ENCODE assay signal across 15 cellular contexts in the genomic region with DNA sequence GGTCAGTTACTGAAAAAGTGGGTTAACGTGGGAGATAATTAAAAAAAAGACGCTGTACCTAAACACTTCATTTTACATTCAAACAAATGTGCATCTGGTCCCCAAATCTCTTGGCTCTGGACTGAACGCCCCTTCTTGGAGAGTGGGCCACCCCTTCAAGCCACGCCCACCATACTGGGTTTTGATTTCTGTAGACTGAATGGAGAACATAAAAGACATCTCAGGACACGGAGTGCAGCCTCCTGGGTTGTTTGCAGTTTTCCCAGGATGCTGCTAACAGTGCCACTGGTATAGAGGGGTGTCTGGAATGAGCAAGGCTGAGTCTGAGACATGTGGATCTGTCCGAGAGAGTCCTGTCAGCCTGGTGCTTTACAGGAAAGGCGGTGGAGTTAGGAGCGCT. TPM values are rescaled to one million over a fixed set of nuclear protein-coding genes. Genes with fewer than 3 reads are reported as not detected.
DNase-seq lines count a peak whose midpoint lies in the region; FAIRE-seq and TF ChIP-seq lines count a peak whose summit lies in the region.
"Had no signal": no experiment of that assay in that cellular context is flagged by ENCODE, and none has a peak within 500 bp of the region (broad histone marks: within the 10 kb centered on the region; RNA-seq: fewer than 3 reads in every experiment).

No MANE protein-coding gene starts in this region.

- H3K27ac ChIP-seq in WERI-Rb-1 (no peak overlapping the region), kidney (ENCODE audit: low read depth in 2 of 2, low read length in 2 of 2) (no peak overlapping the region), stomach (no peak overlapping the region)
- H3K27ac ChIP-seq: 22Rv1, BLaER1, HL-60 had no signal

- no peak for TF ChIP-seq POLR2A in stomach (IDR thresholded peaks at IDR 0.05)

- H3K27me3 ChIP-seq in WERI-Rb-1 (ENCODE audit: insufficient read depth, low read depth, severe bottlenecking) (no peaks in the 10 kb centered on the region), stomach (no peaks in the 10 kb centered on the region)
- H3K27me3 ChIP-seq: BLaER1 had no signal

- no peak overlapping the region for H3K9ac ChIP-seq in kidney (ENCODE audit: low read length in 2 of 2)
- H3K9ac ChIP-seq: BLaER1 had no signal

- H3K36me3 ChIP-seq in WERI-Rb-1, result peaks cover 73% of the 10 kb centered on the region
- peaks cover 0 to 3% of the 10 kb centered on the region in 2 donors for H3K36me3 ChIP-seq in kidney (ENCODE audit: control insufficient read depth in 1 of 2, insufficient read depth in 2 of 2, low read length in 2 of 2)
- H3K36me3 ChIP-seq in stomach, result peaks cover 5 to 67% (median 54%) of the 10 kb centered on the region in 4 donors

- 93 to 95% (median 94%) methylated on average over 8 of the region's 8 CpGs for WGBS in stomach, 5 donors

- TF ChIP-seq CTCF in WERI-Rb-1 (IDR thresholded peaks at IDR 0.05; ENCODE audit: low read depth, low read length), result no peak
- TF ChIP-seq CTCF in kidney (IDR thresholded peaks at IDR 0.05; ENCODE audit: borderline replicate concordance, extremely low read depth, insufficient read depth), result no peak
- TF ChIP-seq CTCF in stomach (IDR thresholded peaks at IDR 0.05), result no peak

- H3K4me1 ChIP-seq in kidney (ENCODE audit: control insufficient read depth in 1 of 2, insufficient read depth in 1 of 2, low read depth in 1 of 2, low read length in 2 of 2) (no peaks in the 10 kb centered on the region), stomach (peaks cover 0 to 4% (median 0%) of the 10 kb centered on the region in 4 donors)
- H3K4me1 ChIP-seq: BLaER1 had no signal

- H3K9me3 ChIP-seq in WERI-Rb-1 (ENCODE audit: severe bottlenecking) (peaks cover 4% of the 10 kb centered on the region), kidney (ENCODE audit: control insufficient read depth in 1 of 2, low read length in 2 of 2) (no peaks in the 10 kb centered on the region), stomach (no peaks in the 10 kb centered on the region)

- no peak for FAIRE-seq in kidney (lab: Jason Lieb, UNC)
- FAIRE-seq: K562 had no signal

- H3K4me3 ChIP-seq in WERI-Rb-1 (ENCODE audit: low read depth, low read length) (no peak overlapping the region), kidney (ENCODE audit: low read length in 2 of 2) (no peak overlapping the region), stomach (no peak overlapping the region)
- H3K4me3 ChIP-seq: BLaER1, K562 had no signal

- peak; percentile 30 for DNase-seq in activated CD8-positive, alpha-beta memory T cell treated with anti-CD3 and anti-CD28 coated beads for 24 hours
- no peak for DNase-seq in activated CD8-positive, alpha-beta memory T cell treated with anti-CD3 and anti-CD28 coated beads, Interleukin-2, amount 50 U/mL, for 4 hours
- DNase-seq in WERI-Rb-1, result peak; percentile 6
- DNase-seq in kidney, result peak; percentile 15
- peak; percentile 7 for DNase-seq in stomach
- DNase-seq in HUDEP-2 (lab: John Stamatoyannopoulos, UW; ENCODE audit: unreplicated experiment in 76 of 76), result no peak
- no peak for DNase-seq in DMS153 (lab: John Stamatoyannopoulos, UW)
- DNase-seq in RKO (ENCODE audit: low spot score), result no peak
- DNase-seq: NCI-H1048, NCI-H1694 treated with DMSO at 0.1 percent for 48 hours, NCI-H69 had no signal

- no peak for TF ChIP-seq EP300 in stomach (IDR thresholded peaks at IDR 0.05)

- intact Hi-C loops in kidney (cut with DNase I), result no loop called here
- intact Hi-C loops in stomach (cut with DNase I; ENCODE audit: low total_unique reads), result no loop called here

RNA-seq across cellular contexts. Expression of gene TFDP1, which starts 10.6 kb away (rescaled TPM):
- total RNA-seq in kidney, result 46.9 TPM
- 33.8 TPM for polyA plus RNA-seq in kidney (ENCODE audit: insufficient read depth, low read depth, low replicate concordance)
- 100 to 1,000 TPM in 2 of 5 donors, 10 to 100 TPM in 3; 35.3 to 207 (median 59.1) TPM for total RNA-seq in stomach
- 10 to 100 TPM; 27.3 to 57.2 (median 55.3) TPM for polyA plus RNA-seq in stomach

Comparison
In these comparisons a context has a peak if more than half of its experiments do, and no peak if none do; other contexts are left out.
1. DNase-seq: peak in activated CD8-positive, alpha-beta memory T cell treated with anti-CD3 and anti-CD28 coated beads for 24 hours (single experiment), WERI-Rb-1 (single experiment), kidney (single experiment) and stomach (single experiment); none in activated CD8-positive, alpha-beta memory T cell treated with anti-CD3 and anti-CD28 coated beads, Interleukin-2, amount 50 U/mL, for 4 hours (single experiment), HUDEP-2 (0 of 76), DMS153 (single experiment) and RKO (single experiment).